ENCODE assay signal across 24 cellular contexts in genomic region chr7:33727415-33727814, GRCh38.
"Had no signal": no experiment of that assay in that cellular context is flagged by ENCODE, and none has a peak within 500 bp of the region (broad histone marks: within the 10 kb centered on the region; RNA-seq: fewer than 3 reads in every experiment).

No MANE protein-coding gene starts in this region.

- H3K79me2 ChIP-seq: hepatocyte had no signal

- FAIRE-seq: astrocyte had no signal

- H3K27me3 ChIP-seq: adrenal gland, breast epithelium, foreskin keratinocyte, hepatocyte, neutrophil, tibial artery had no signal

- H3K4me3 ChIP-seq: adrenal gland, breast epithelium, hepatocyte, mucosa of descending colon, SK-N-MC, tibial artery had no signal

- H3K9me3 ChIP-seq: adrenal gland, breast epithelium, mucosa of descending colon, neutrophil, tibial artery had no signal

- H3K9me3 Mint-ChIP-seq: activated naive CD4-positive, alpha-beta T cell treated with anti-CD3 and anti-CD28 coated beads, Interleukin-2, amount 50 U/mL, for 72 hours had no signal

- DNase-seq: activated CD4-positive, alpha-beta T cell treated with anti-CD3 and anti-CD28 coated beads for 36 hours; activated CD4-positive, alpha-beta T cell treated with anti-CD3 and anti-CD28 coated beads, Interleukin-2, amount 50 U/mL, for 48 hours; activated gamma-delta T cell treated with Interleukin-2 at 50 U/mL for 16 hours; adrenal gland; cerebellar nuclear complex; effector CD8-positive, alpha-beta T cell; foreskin keratinocyte; left colon; mammary epithelial cell; mucosa of descending colon; naive B cell; posterior cingulate gyrus; retina; stimulated activated CD4-positive, alpha-beta T cell treated with anti-CD3 and anti-CD28 coated beads, Interleukin-2, amount 100 ng/mL, for 24 hours; stimulated activated naive CD8-positive, alpha-beta T cell treated with anti-CD3 and anti-CD28 coated beads, Interleukin-15, Interleukin-2, amounts not matched to agents 100 U/mL and 50 U/mL, for 24 hours; substantia nigra; tibial artery had no signal

- H2AFZ ChIP-seq: hepatocyte had no signal

- H3K36me3 ChIP-seq: adrenal gland, breast epithelium, neutrophil had no signal

- H3K4me1 ChIP-seq: adrenal gland, breast epithelium, foreskin keratinocyte had no signal

- H3K27ac Mint-ChIP-seq: activated CD4-positive, alpha-beta T cell treated with anti-CD3 and anti-CD28 coated beads for 36 hours; activated naive CD4-positive, alpha-beta T cell treated with anti-CD3 and anti-CD28 coated beads, Interleukin-2, amount 50 U/mL, for 72 hours; naive B cell had no signal

- H3K4me1 Mint-ChIP-seq: activated CD4-positive, alpha-beta T cell treated with anti-CD3 and anti-CD28 coated beads for 36 hours; naive B cell had no signal

- H3K27ac ChIP-seq: breast epithelium, epithelial cell of prostate, foreskin keratinocyte, hepatocyte, neutrophil, SK-N-MC, tibial artery had no signal

- H3K4me3 Mint-ChIP-seq: activated CD4-positive, alpha-beta T cell treated with anti-CD3 and anti-CD28 coated beads for 36 hours; naive B cell had no signal

- H3K27me3 Mint-ChIP-seq: activated CD4-positive, alpha-beta T cell treated with anti-CD3 and anti-CD28 coated beads for 36 hours had no signal

- H3K4me2 ChIP-seq: hepatocyte had no signal

- ATAC-seq: activated CD4-positive, alpha-beta T cell treated with anti-CD3 and anti-CD28 coated beads for 36 hours; activated naive CD4-positive, alpha-beta T cell treated with anti-CD3 and anti-CD28 coated beads, Interleukin-2, amount 50 U/mL, for 72 hours; foreskin keratinocyte; left colon; mucosa of descending colon; stimulated activated naive CD8-positive, alpha-beta T cell treated with anti-CD3 and anti-CD28 coated beads, Interleukin-15, Interleukin-2, amounts not matched to agents 100 U/mL and 50 U/mL, for 24 hours had no signal
